18 cellular contexts compared by ENCODE assay signal in the genomic region with DNA sequence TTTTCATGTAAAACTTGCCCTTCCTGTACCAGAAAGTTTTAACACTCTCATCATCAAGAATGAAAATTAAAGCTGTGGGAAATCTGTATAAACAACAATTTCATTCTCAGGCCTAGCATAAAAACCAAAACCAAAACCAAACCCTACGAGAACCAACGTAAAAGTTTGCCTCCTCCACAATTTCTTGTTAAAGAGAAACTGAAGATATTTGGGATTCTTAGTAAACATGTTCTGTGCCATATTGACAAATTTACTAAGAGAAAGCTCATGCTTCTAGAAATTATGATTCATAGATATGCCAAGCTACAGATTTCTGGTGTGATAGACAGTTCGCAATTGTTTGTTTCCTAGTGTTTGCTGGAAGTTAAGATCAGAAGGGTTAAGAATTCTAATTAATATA.
DNase-seq lines count a peak whose midpoint lies in the region; ATAC-seq and TF ChIP-seq lines count a peak whose summit lies in the region.
"Had no signal": no experiment of that assay in that cellular context is flagged by ENCODE, and none has a peak within 500 bp of the region (broad histone marks: within the 10 kb centered on the region; RNA-seq: fewer than 3 reads in every experiment).

No MANE protein-coding gene starts in this region.

- no peak for TF ChIP-seq POLR2A in lower leg skin (IDR thresholded peaks at IDR 0.05)

- no peak overlapping the region for H3K9ac ChIP-seq in SU-DHL-6 (ENCODE audit: low read length)

- no peaks in the 10 kb centered on the region for H3K27me3 Mint-ChIP-seq in naive thymus-derived CD4-positive, alpha-beta T cell
- H3K27me3 Mint-ChIP-seq: IgD-negative memory B cell had no signal

- H2AFZ ChIP-seq in SU-DHL-6 (ENCODE audit: low read depth, low read length, severe bottlenecking) (no peak overlapping the region), osteoblast (ENCODE audit: low read length) (peak overlapping the region; percentile 68)

- no peaks in the 10 kb centered on the region for H3K27me3 ChIP-seq in MG63
- no peaks in the 10 kb centered on the region for H3K27me3 ChIP-seq in SU-DHL-6 (ENCODE audit: low read length)
- no peaks in the 10 kb centered on the region for H3K27me3 ChIP-seq in osteoblast (ENCODE audit: insufficient read depth, low read length)
- H3K27me3 ChIP-seq in tibial artery, result no peaks in the 10 kb centered on the region
- no peaks in the 10 kb centered on the region for H3K27me3 ChIP-seq in naive thymus-derived CD4-positive, alpha-beta T cell (ENCODE audit: control insufficient read depth in 2 of 2, insufficient read depth in 2 of 2, low read length in 2 of 2)

- peak; percentile 50 for DNase-seq in GM12865 (ENCODE audit: low read depth)
- DNase-seq in MG63, result no peak
- DNase-seq in osteoblast (ENCODE audit: insufficient read length, low spot score, missing footprints), result peak; percentile 44
- no peak for DNase-seq in lower leg skin (ENCODE audit: low spot score in 2 of 2)
- no peak for DNase-seq in tibial artery
- DNase-seq in naive thymus-derived CD4-positive, alpha-beta T cell, result no peak
- DNase-seq: DMS 273 treated with DMSO at 0.1 percent for 48 hours, GDM1, H9, NCI-H1436 treated with DMSO at 0.1 percent for 48 hours, NCI-H2029 treated with DMSO at 0.1 percent for 48 hours, NCI-H524 had no signal

- ATAC-seq in GM21737 (IDR thresholded peaks at IDR 0.05; ENCODE audit: unreplicated experiment), result no peak
- no peak for ATAC-seq in naive thymus-derived CD4-positive, alpha-beta T cell

- no peaks in the 10 kb centered on the region for H3K4me1 Mint-ChIP-seq in naive thymus-derived CD4-positive, alpha-beta T cell
- H3K4me1 Mint-ChIP-seq: H9, IgD-negative memory B cell had no signal

- intact Hi-C loops in lower leg skin (cut with DNase I; ENCODE audit: low total_unique reads), result no loop called here
- intact Hi-C loops in tibial artery (cut with DNase I; ENCODE audit: low total_unique reads), result no loop called here
- intact Hi-C loops in naive thymus-derived CD4-positive, alpha-beta T cell (cut with micrococcal nuclease), result no loop called here

- H3K9me3 ChIP-seq in MG63, result peaks cover 2% of the 10 kb centered on the region; the same call in 1 of the 2 replicates
- no peaks in the 10 kb centered on the region for H3K9me3 ChIP-seq in SU-DHL-6 (ENCODE audit: insufficient read depth, low read length)
- H3K9me3 ChIP-seq in osteoblast (ENCODE audit: low read depth, low read length), result no peaks in the 10 kb centered on the region
- H3K9me3 ChIP-seq in tibial artery, result no peaks in the 10 kb centered on the region
- no peaks in the 10 kb centered on the region for H3K9me3 ChIP-seq in naive thymus-derived CD4-positive, alpha-beta T cell (ENCODE audit: control insufficient read depth in 2 of 3, low read length in 3 of 3)

- H3K27ac Mint-ChIP-seq in naive thymus-derived CD4-positive, alpha-beta T cell, result no peak overlapping the region
- H3K27ac Mint-ChIP-seq: H9, IgD-negative memory B cell had no signal

- no peaks in the 10 kb centered on the region for H3F3A ChIP-seq in SU-DHL-6 (ENCODE audit: insufficient read depth)

- CTCF ChIA-PET in naive thymus-derived CD4-positive, alpha-beta T cell (lab: Charles Lee), result interaction anchor here (1.0 kb wide), 1 partner anchor 26 kb away, joined by 3 read pairs; no protein-coding TSS in a partner anchor

- TF ChIP-seq CTCF in GM12865 (IDR thresholded peaks at IDR 0.05; ENCODE audit: insufficient read depth, low read depth, low read length, missing control alignments), result no peak
- no peak for TF ChIP-seq CTCF in SU-DHL-6 (IDR thresholded peaks at IDR 0.05; ENCODE audit: insufficient read depth, low read length, poor library complexity, severe bottlenecking)
- no peak for TF ChIP-seq CTCF in osteoblast (IDR thresholded peaks at IDR 0.05; ENCODE audit: extremely low read depth, low read depth, low read length)
- TF ChIP-seq CTCF in lower leg skin (IDR thresholded peaks at IDR 0.05), result no peak
- TF ChIP-seq CTCF in tibial artery (IDR thresholded peaks at IDR 0.05), result no peak

- H3K4me3 Mint-ChIP-seq in naive thymus-derived CD4-positive, alpha-beta T cell, result no peak overlapping the region
- H3K4me3 Mint-ChIP-seq: H9, IgD-negative memory B cell had no signal

- H3K36me3 Mint-ChIP-seq in naive thymus-derived CD4-positive, alpha-beta T cell, result no peaks in the 10 kb centered on the region
- H3K36me3 Mint-ChIP-seq: IgD-negative memory B cell had no signal

- WGBS in lower leg skin, 2 donors, result 67 to 72% methylated on average over 3 of the region's 3 CpGs

- no peaks in the 10 kb centered on the region for H3K9me2 ChIP-seq in SU-DHL-6 (replicated peaks; ENCODE audit: insufficient read depth, low read length)

- no peaks in the 10 kb centered on the region for H4K20me1 ChIP-seq in SU-DHL-6 (ENCODE audit: low read depth, low read length)
- H4K20me1 ChIP-seq in osteoblast (ENCODE audit: insufficient read depth, low read length), result no peaks in the 10 kb centered on the region

- peaks cover 0 to 6% (median 2%) of the 10 kb centered on the region in 11 donors for H3K9me3 Mint-ChIP-seq in naive thymus-derived CD4-positive, alpha-beta T cell

- H3K4me2 ChIP-seq in SU-DHL-6 (ENCODE audit: low read depth, low read length, poor library complexity, severe bottlenecking) (peak overlapping the region; percentile 37), osteoblast (ENCODE audit: insufficient read depth, low read length) (peak overlapping the region; percentile 75)

- H3K4me1 ChIP-seq in osteoblast (ENCODE audit: insufficient read depth, low read length), result peaks cover 9% of the 10 kb centered on the region
- peaks cover 0 to 5% (median 0%) of the 10 kb centered on the region in 4 donors for H3K4me1 ChIP-seq in tibial artery
- H3K4me1 ChIP-seq in naive thymus-derived CD4-positive, alpha-beta T cell (ENCODE audit: control insufficient read depth in 2 of 2, insufficient read depth in 2 of 2, low read length in 2 of 2), result no peaks in the 10 kb centered on the region

- no peak overlapping the region for H3K27ac ChIP-seq in SU-DHL-6 (ENCODE audit: low read depth, low read length)
- peak overlapping the region; percentile 47 for H3K27ac ChIP-seq in osteoblast (ENCODE audit: low read depth, low read length)
- no peak overlapping the region for H3K27ac ChIP-seq in tibial artery
- no peak overlapping the region for H3K27ac ChIP-seq in naive thymus-derived CD4-positive, alpha-beta T cell (ENCODE audit: low read depth, low read length)
- H3K27ac ChIP-seq: C4-2B, HL-60, RWPE1 had no signal

- POLR2A ChIA-PET in naive thymus-derived CD4-positive, alpha-beta T cell (lab: Charles Lee), result no interaction called here

- H3K36me3 ChIP-seq in MG63, result no peaks in the 10 kb centered on the region
- no peaks in the 10 kb centered on the region for H3K36me3 ChIP-seq in SU-DHL-6 (ENCODE audit: low read length)
- H3K36me3 ChIP-seq in osteoblast (ENCODE audit: insufficient read depth, low read length), result no peaks in the 10 kb centered on the region
- no peaks in the 10 kb centered on the region for H3K36me3 ChIP-seq in tibial artery
- no peaks in the 10 kb centered on the region for H3K36me3 ChIP-seq in naive thymus-derived CD4-positive, alpha-beta T cell (ENCODE audit: control insufficient read depth in 2 of 3, insufficient read depth in 3 of 3, low read length in 3 of 3)

- H3K4me3 ChIP-seq in GM12865 (ENCODE audit: low read depth, low read length), result peak overlapping the region; percentile 57
- H3K4me3 ChIP-seq in MG63, result peak overlapping the region; percentile 26
- no peak overlapping the region for H3K4me3 ChIP-seq in SU-DHL-6 (ENCODE audit: insufficient read depth, low read length, poor library complexity, severe bottlenecking)
- H3K4me3 ChIP-seq in osteoblast (ENCODE audit: insufficient read depth, low read length), result peak overlapping the region; percentile 36
- no peak overlapping the region for H3K4me3 ChIP-seq in lower leg skin (ENCODE audit: low read depth, poor library complexity, severe bottlenecking)
- no peak overlapping the region for H3K4me3 ChIP-seq in tibial artery
- H3K4me3 ChIP-seq in naive thymus-derived CD4-positive, alpha-beta T cell (ENCODE audit: low read length), result no peak overlapping the region

- H3K79me2 ChIP-seq in SU-DHL-6 (ENCODE audit: insufficient read depth, low read length) (no peaks in the 10 kb centered on the region), osteoblast (ENCODE audit: insufficient read depth, low read length) (no peaks in the 10 kb centered on the region)

Comparison
In these comparisons a context has a peak if more than half of its experiments do, and no peak if none do; other contexts are left out.
1. DNase-seq: peak in GM12865 (single experiment) and osteoblast (single experiment); none in MG63 (single experiment), lower leg skin (0 of 2), tibial artery (0 of 2) and naive thymus-derived CD4-positive, alpha-beta T cell (0 of 9).
2. H3K4me3 ChIP-seq: peak in GM12865 (single experiment), MG63 (single experiment) and osteoblast (single experiment); none in SU-DHL-6 (single experiment), lower leg skin (single experiment), tibial artery (0 of 2) and naive thymus-derived CD4-positive, alpha-beta T cell (single experiment).